In the genomic region with DNA sequence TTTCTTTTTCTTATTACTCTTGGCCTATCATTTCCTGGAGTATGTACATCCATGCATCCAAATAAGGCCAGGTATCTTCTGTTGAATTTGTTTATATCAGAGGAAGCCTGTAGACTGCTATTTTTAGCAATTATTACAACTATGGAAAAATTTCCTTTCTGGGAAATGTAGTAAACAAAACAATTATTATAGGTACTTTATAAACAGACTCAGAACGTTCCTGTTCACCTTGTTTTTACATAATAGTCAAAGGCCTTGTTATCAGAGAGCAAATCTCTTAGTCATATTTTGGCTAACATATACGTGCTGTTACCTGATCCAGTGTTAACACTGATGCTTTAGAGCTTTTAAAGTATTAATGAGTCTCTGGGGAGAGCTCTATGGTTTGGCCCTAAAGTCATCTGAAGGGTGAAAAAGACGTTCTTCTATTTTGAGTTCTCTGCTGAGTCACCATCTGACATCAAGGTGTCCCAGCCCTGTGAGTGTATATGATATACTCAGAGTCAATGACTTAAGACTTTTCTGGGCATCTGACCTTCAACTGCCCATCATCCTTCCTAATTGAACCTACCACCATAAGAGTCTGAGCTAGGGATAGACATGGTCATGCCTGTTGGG, we compare ENCODE assay signal across 8 cellular contexts. TPM values are rescaled to one million over a fixed set of nuclear protein-coding genes. Genes with fewer than 3 reads are reported as not detected.
DNase-seq lines count a peak whose midpoint lies in the region; ATAC-seq and TF ChIP-seq lines count a peak whose summit lies in the region.

No MANE protein-coding gene starts in this region.

- H3F3A ChIP-seq in smooth muscle cell (ENCODE audit: low read depth): peaks cover 5% of the 10 kb centered on the region

- H3K79me2 ChIP-seq in smooth muscle cell (ENCODE audit: low read depth): no peaks in the 10 kb centered on the region

- peak overlapping the region in 58 of 59 donors; percentile 13 to 98 (median 78) for H3K27ac ChIP-seq in dorsolateral prefrontal cortex
- H3K27ac ChIP-seq in smooth muscle cell (ENCODE audit: low read depth): peak overlapping the region; percentile 42

- H2AFZ ChIP-seq in smooth muscle cell (ENCODE audit: low read depth): no peak overlapping the region

- H3K4me2 ChIP-seq in smooth muscle cell: no peak overlapping the region

- H3K4me1 ChIP-seq in smooth muscle cell (ENCODE audit: low read depth): peaks cover 12% of the 10 kb centered on the region

- intact Hi-C loops in dorsolateral prefrontal cortex (cut with DNase I): no loop called here

- no peak for TF ChIP-seq CTCF in dorsolateral prefrontal cortex (IDR thresholded peaks at IDR 0.05 in 54 of 56, conservative IDR thresholded peaks at IDR 0.05 in 2 of 56; ENCODE audit: low read depth in 1 of 56, partially characterized antibody in 56 of 56)
- no peak for TF ChIP-seq CTCF in smooth muscle cell (IDR thresholded peaks at IDR 0.05; ENCODE audit: borderline replicate concordance, insufficient read depth, poor library complexity, severe bottlenecking)
- TF ChIP-seq CTCF in GM10266 (IDR thresholded peaks at IDR 0.05; ENCODE audit: control insufficient read depth, insufficient read depth, low read depth, missing control alignments): no peak

- no peak overlapping the region for H3K9ac ChIP-seq in smooth muscle cell (ENCODE audit: low read depth)

- DNase-seq in NCI-H1436 (lab: John Stamatoyannopoulos, UW) (peak; percentile 76), dorsolateral prefrontal cortex (no peak), smooth muscle cell (lab: John Stamatoyannopoulos, UW; ENCODE audit: unreplicated experiment) (no peak), GOT3 (lab: John Stamatoyannopoulos, UW) (no peak), GM10266 (ENCODE audit: extremely low spot score) (no peak), dedifferentiated amniotic fluid mesenchymal stem cell (ENCODE audit: extremely low spot score) (no peak)

- WGBS in smooth muscle cell (ENCODE audit: low lambda C conversion rate): 44% methylated on average over 3 of the region's 3 CpGs

- peak; percentile 70 for ATAC-seq in GM21529 (IDR thresholded peaks at IDR 0.05; ENCODE audit: unreplicated experiment)
- no peak for ATAC-seq in GM18873 (IDR thresholded peaks at IDR 0.05; ENCODE audit: low FRiP score, unreplicated experiment)

- no peaks in the 10 kb centered on the region for H3K9me3 ChIP-seq in smooth muscle cell (replicated peaks; ENCODE audit: low read depth)

- H4K20me1 ChIP-seq in smooth muscle cell (ENCODE audit: low read depth): no peaks in the 10 kb centered on the region

- H3K27me3 ChIP-seq in dorsolateral prefrontal cortex: no peaks in the 10 kb centered on the region
- no peaks in the 10 kb centered on the region for H3K27me3 ChIP-seq in smooth muscle cell (ENCODE audit: low read depth)

- H3K4me3 ChIP-seq in dorsolateral prefrontal cortex: peak overlapping the region in 40 of 59 donors; percentile 0 to 75 (median 26)
- no peak overlapping the region for H3K4me3 ChIP-seq in smooth muscle cell

- H3K36me3 ChIP-seq in smooth muscle cell (ENCODE audit: low read depth): no peaks in the 10 kb centered on the region

RNA-seq across cellular contexts. Expression of a gene that starts 7.3 kb away (rescaled TPM):
- total RNA-seq in dorsolateral prefrontal cortex (1,000 to 10,000 TPM in 109 of 120 experiments, 100 to 1,000 TPM in 11; 619 to 2,075 (median 1,355) TPM), smooth muscle cell (not detected in 2 replicates)
- not detected in 2 replicates for polyA plus RNA-seq in smooth muscle cell

Comparison
In these comparisons a context has a peak if more than half of its experiments do, and no peak if none do; other contexts are left out.
1. RNA of a gene that starts 7.3 kb away (total RNA-seq): 619 to 2,075 TPM in dorsolateral prefrontal cortex; not detected in smooth muscle cell; every median in the first group is over 100 times any median in the second.